9 cellular contexts compared by ENCODE assay signal in the genomic region with DNA sequence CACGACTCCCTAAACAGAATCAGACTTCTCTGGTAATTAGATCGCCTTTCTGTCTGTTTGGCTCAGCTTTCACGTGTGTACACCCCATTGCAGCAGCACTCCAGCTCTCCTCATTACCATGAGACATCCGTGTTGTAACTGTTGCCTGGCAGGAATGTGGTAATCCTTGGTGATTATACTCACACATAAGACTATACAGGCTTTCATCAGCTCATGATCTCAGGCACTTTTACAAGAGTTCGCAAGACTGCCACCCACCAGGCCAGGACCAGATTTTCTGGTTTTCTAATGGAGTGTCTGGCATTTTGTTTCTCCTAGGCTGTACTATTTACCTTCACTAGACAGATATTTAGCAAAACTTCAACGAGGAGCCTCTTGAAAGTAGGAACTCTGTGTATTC. TPM values are rescaled to one million over a fixed set of nuclear protein-coding genes. Genes with fewer than 3 reads are reported as not detected.
DNase-seq lines count a peak whose midpoint lies in the region; ATAC-seq, FAIRE-seq and TF ChIP-seq lines count a peak whose summit lies in the region.
"Had no signal": no experiment of that assay in that cellular context is flagged by ENCODE, and none has a peak within 500 bp of the region (broad histone marks: within the 10 kb centered on the region; RNA-seq: fewer than 3 reads in every experiment).

No MANE protein-coding gene starts in this region.

- H2AFZ ChIP-seq in GM23338 = no peak overlapping the region

- H4K20me1 ChIP-seq in GM23338 (replicated peaks; ENCODE audit: insufficient read depth) = 0 out of 2 replicates have a peak, but pooled peaks cover 5% of the 10 kb centered on the region

- TF ChIP-seq CTCF in GM23338 (conservative IDR thresholded peaks at IDR 0.05; ENCODE audit: low read depth in 2 of 2) (no peak), foreskin fibroblast (IDR thresholded peaks at IDR 0.05; ENCODE audit: low read depth, low read length) (no peak), stomach (IDR thresholded peaks at IDR 0.05) (no peak)

- H3K79me2 ChIP-seq in GM23338 (replicated peaks; ENCODE audit: insufficient read depth) = peaks cover 22% of the 10 kb centered on the region

- H3F3A ChIP-seq in GM23338 (replicated peaks; ENCODE audit: low read depth) = no peaks in the 10 kb centered on the region

- no peak for DNase-seq in GM23338 (ENCODE audit: low spot score)
- DNase-seq in NCI-H82 treated with DMSO at 0.1 percent for 48 hours (lab: John Stamatoyannopoulos, UW; ENCODE audit: unreplicated experiment) = peak; percentile 39
- peak; percentile 75 to 79 for DNase-seq in foreskin fibroblast
- peak; percentile 87 for DNase-seq in skeletal muscle cell (ENCODE audit: low read depth)
- no peak for DNase-seq in stomach
- no peak for DNase-seq in small intestine
- no peak for DNase-seq in NCI-H226
- DNase-seq: stimulated activated CD4-positive, alpha-beta T cell treated with anti-CD3 and anti-CD28 coated beads, Interleukin-15, amount 100 ng/mL, for 24 hours had no signal

- no peak for ATAC-seq in GM23338
- ATAC-seq: K562 had no signal

- intact Hi-C loops in stomach (cut with DNase I; ENCODE audit: low total_unique reads) = no loop called here

- no peaks in the 10 kb centered on the region; the same call in 2 of the 3 replicates for H3K9me3 Mint-ChIP-seq in GM23338

- H3K27ac Mint-ChIP-seq in GM23338 = no peak overlapping the region

- H3K4me1 ChIP-seq in GM23338 (ENCODE audit: insufficient read depth) (peaks cover 10% of the 10 kb centered on the region), stomach (peaks cover 14 to 27% (median 17%) of the 10 kb centered on the region in 4 donors), small intestine (ENCODE audit: control insufficient read depth in 2 of 2, insufficient read depth in 1 of 2, low read depth in 1 of 2, low read length in 1 of 2) (peaks cover 0 to 2% of the 10 kb centered on the region in 2 donors)

- H3K4me2 ChIP-seq in GM23338 = no peak overlapping the region

- H3K36me3 Mint-ChIP-seq in GM23338 (ENCODE audit: low read depth) = peaks cover 3% of the 10 kb centered on the region; the same call in 1 of the 3 replicates

- no peak overlapping the region for H3K4me3 ChIP-seq in GM23338
- H3K4me3 ChIP-seq in foreskin fibroblast (ENCODE audit: low read depth in 1 of 2, low read length in 2 of 2) = no peak overlapping the region
- H3K4me3 ChIP-seq in skeletal muscle cell (ENCODE audit: low read depth, low read length) = no peak overlapping the region
- no peak overlapping the region for H3K4me3 ChIP-seq in stomach
- H3K4me3 ChIP-seq in small intestine (ENCODE audit: low read depth in 1 of 2, low read length in 2 of 2) = no peak overlapping the region
- H3K4me3 ChIP-seq: K562 had no signal

- WGBS in stomach, 5 donors = 73 to 81% (median 76%) methylated on average over 6 of the region's 6 CpGs
- WGBS in small intestine, 3 donors = 81 to 89% (median 86%) methylated on average over 6 of the region's 6 CpGs

- no peak for FAIRE-seq in small intestine (lab: Jason Lieb, UNC)
- FAIRE-seq: K562 had no signal

- no peaks in the 10 kb centered on the region for H3K27me3 Mint-ChIP-seq in GM23338 (ENCODE audit: insufficient read depth, low read depth, poor library complexity)

- TF ChIP-seq EP300 in stomach (IDR thresholded peaks at IDR 0.05) = no peak

- peaks cover 9% of the 10 kb centered on the region for H3K4me1 Mint-ChIP-seq in GM23338

- TF ChIP-seq POLR2A in stomach (IDR thresholded peaks at IDR 0.05) = no peak

- H3K27me3 ChIP-seq in GM23338 (ENCODE audit: insufficient read depth) (no peaks in the 10 kb centered on the region), stomach (no peaks in the 10 kb centered on the region), small intestine (ENCODE audit: control insufficient read depth in 2 of 2, insufficient read depth in 2 of 2, low read length in 2 of 2) (no peaks in the 10 kb centered on the region)

- H3K36me3 ChIP-seq in GM23338 (ENCODE audit: insufficient read depth) (no peaks in the 10 kb centered on the region), stomach (peaks cover 0 to 5% (median 0%) of the 10 kb centered on the region in 4 donors), small intestine (ENCODE audit: control insufficient read depth in 2 of 2, insufficient read depth in 2 of 2, low read length in 2 of 2) (no peaks in the 10 kb centered on the region)

- no peak overlapping the region for H3K4me3 Mint-ChIP-seq in GM23338

- H3K27ac ChIP-seq in GM23338 (ENCODE audit: low read depth) = 0 out of 2 replicates have a peak overlapping the region, but pooled peaks have one; percentile 22
- H3K27ac ChIP-seq in stomach = no peak overlapping the region
- H3K27ac ChIP-seq in small intestine (ENCODE audit: low read depth in 1 of 2, low read length in 1 of 2) = no peak overlapping the region

- H3K9me2 ChIP-seq in GM23338 (ENCODE audit: insufficient read depth) = 0 out of 2 replicates have a peak, but pooled peaks cover 7% of the 10 kb centered on the region

- H3K9me3 ChIP-seq in stomach = no peaks in the 10 kb centered on the region
- no peaks in the 10 kb centered on the region for H3K9me3 ChIP-seq in small intestine (ENCODE audit: control insufficient read depth, low read depth)

TF ChIP-seq in GM23338, 12 proteins besides CTCF, POLR2A, EP300 and RAD21:
- TF ChIP-seq, protein P1, sequence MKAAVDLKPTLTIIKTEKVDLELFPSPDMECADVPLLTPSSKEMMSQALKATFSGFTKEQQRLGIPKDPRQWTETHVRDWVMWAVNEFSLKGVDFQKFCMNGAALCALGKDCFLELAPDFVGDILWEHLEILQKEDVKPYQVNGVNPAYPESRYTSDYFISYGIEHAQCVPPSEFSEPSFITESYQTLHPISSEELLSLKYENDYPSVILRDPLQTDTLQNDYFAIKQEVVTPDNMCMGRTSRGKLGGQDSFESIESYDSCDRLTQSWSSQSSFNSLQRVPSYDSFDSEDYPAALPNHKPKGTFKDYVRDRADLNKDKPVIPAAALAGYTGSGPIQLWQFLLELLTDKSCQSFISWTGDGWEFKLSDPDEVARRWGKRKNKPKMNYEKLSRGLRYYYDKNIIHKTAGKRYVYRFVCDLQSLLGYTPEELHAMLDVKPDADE (IDR thresholded peaks at IDR 0.05) = no peak
- TF ChIP-seq NANOG (IDR thresholded peaks at IDR 0.05; ENCODE audit: borderline replicate concordance) = no peak
- TF ChIP-seq POLR2AphosphoS5 (IDR thresholded peaks at IDR 0.05; ENCODE audit: low read depth) = no peak
- no peak for TF ChIP-seq EZH2 (IDR thresholded peaks at IDR 0.05; ENCODE audit: low read depth, unreplicated experiment)
- no peak for TF ChIP-seq STAT1 (IDR thresholded peaks at IDR 0.05; ENCODE audit: unreplicated experiment)

RNA-seq across cellular contexts. Expression of a gene that starts 50.2 kb away (rescaled TPM):
- total RNA-seq in GM23338 (2014; rRNA removed; shearing (Covaris generic)) = 20.0 and 21.5 TPM in 2 replicates
- polyA plus RNA-seq in GM23338 (2016; fragmentation: Nextera tagmentation; extraction: Ambion mirVana) = 8.9 and 9.2 TPM in 2 replicates
- total RNA-seq in stomach = 10 to 100 TPM in 3 of 5 donors, 1 to 10 TPM in 2; 2.3 to 32.1 (median 18.4) TPM
- 1 to 10 TPM; 3.7 to 5.6 (median 5.5) TPM for polyA plus RNA-seq in stomach
- 10 to 100 TPM in 1 of 3 donors, 1 to 10 TPM in 2; 2.2 to 12.4 (median 4.3) TPM for polyA plus RNA-seq in small intestine

Comparison
In these comparisons a context has a peak if more than half of its experiments do, and no peak if none do; other contexts are left out.
1. DNase-seq: peak in NCI-H82 treated with DMSO at 0.1 percent for 48 hours (single experiment), foreskin fibroblast (2 of 2) and skeletal muscle cell (single experiment); none in GM23338 (single experiment), stomach (single experiment), small intestine (single experiment) and NCI-H226 (single experiment).